In the genomic region with DNA sequence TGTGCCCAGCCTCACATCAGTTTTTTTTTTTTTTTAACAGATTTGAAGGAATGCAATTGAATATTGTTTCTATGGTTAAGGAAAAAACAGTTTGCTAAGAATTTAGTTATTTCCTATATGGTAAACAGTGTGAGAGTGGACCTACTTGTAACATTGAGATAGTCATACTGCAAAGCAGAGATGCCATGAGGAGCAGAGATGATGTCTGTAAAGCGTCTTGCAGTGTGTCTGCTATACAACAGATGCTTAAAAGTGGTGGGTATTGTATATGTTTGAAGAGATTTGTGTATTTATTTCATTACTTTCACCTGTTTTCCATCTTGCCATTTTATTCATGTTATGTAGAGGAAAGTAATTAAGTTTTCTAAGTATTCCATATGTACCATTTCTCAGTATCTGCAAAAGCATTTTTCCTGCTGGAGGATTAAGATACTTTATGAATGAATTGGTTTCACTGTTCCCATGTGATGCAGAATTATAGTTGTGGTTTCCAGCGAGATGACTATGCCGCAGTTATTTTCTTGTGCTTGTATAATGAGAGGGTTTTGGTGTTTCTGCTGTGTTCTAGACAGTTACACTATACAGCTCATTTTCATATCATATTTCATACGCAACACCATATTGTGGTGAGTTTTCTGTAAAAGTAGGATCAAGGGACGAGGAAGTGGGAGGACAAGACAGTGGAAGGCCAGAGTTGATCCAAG, we compare ENCODE assay signal across 12 cellular contexts.
"Had no signal": no experiment of that assay in that cellular context is flagged by ENCODE, and none has a peak within 500 bp of the region (broad histone marks: within the 10 kb centered on the region; RNA-seq: fewer than 3 reads in every experiment).

No MANE protein-coding gene starts in this region.

- H3K27ac Mint-ChIP-seq: activated naive CD4-positive, alpha-beta T cell treated with anti-CD3 and anti-CD28 coated beads, Interleukin-2, amount 10 ng/mL, durations not matched to agents 7 days and 5 days; neural progenitor cell; T-helper 2 cell treated with Interferon-gamma antibody and Interleukin-4, amounts not matched to agents 5 μg/mL and 100 μg/mL, for 36 hours had no signal

- H2AFZ ChIP-seq: neural progenitor cell had no signal

- H3K9me3 Mint-ChIP-seq: activated naive CD4-positive, alpha-beta T cell treated with anti-CD3 and anti-CD28 coated beads, Interleukin-2, amount 10 ng/mL, durations not matched to agents 7 days and 5 days; neural progenitor cell; T-helper 2 cell treated with Interferon-gamma antibody and Interleukin-4, amounts not matched to agents 5 μg/mL and 100 μg/mL, for 36 hours had no signal

- H3K4me1 ChIP-seq: neural progenitor cell, pancreas, sigmoid colon, thyroid gland had no signal

- H3K4me2 ChIP-seq: neural progenitor cell had no signal

- DNase-seq: activated CD4-positive, alpha-beta T cell treated with anti-CD3 and anti-CD28 coated beads, Interleukin-2, amount 50 U/mL, for 48 hours; activated CD4-positive, CD25-positive, alpha-beta regulatory T cell treated with anti-CD3 and anti-CD28 coated beads, Interleukin-2, amount 50 U/mL, for 72 hours; activated naive CD4-positive, alpha-beta T cell treated with anti-CD3 and anti-CD28 coated beads, Interleukin-2, amount 10 ng/mL, durations not matched to agents 7 days and 5 days; kidney glomerular epithelial cell; pancreas; sigmoid colon; stimulated activated CD4-positive, alpha-beta T cell treated with anti-CD3 and anti-CD28 coated beads, Interleukin-12 subunit alpha, Interleukin-12 subunit beta, amount 100 ng/mL, for 4 hours; stimulated activated CD4-positive, alpha-beta T cell treated with anti-CD3 and anti-CD28 coated beads, Interleukin-2, amount 100 ng/mL, for 24 hours; SW 1271; thyroid gland had no signal

- H3K9me3 ChIP-seq: pancreas, sigmoid colon, thyroid gland had no signal

- H3K36me3 Mint-ChIP-seq: activated naive CD4-positive, alpha-beta T cell treated with anti-CD3 and anti-CD28 coated beads, Interleukin-2, amount 10 ng/mL, durations not matched to agents 7 days and 5 days had no signal

- ATAC-seq: pancreas had no signal

- H3K36me3 ChIP-seq: pancreas, sigmoid colon, thyroid gland had no signal

- H3K27ac ChIP-seq: neural progenitor cell, pancreas, sigmoid colon, thyroid gland had no signal

- H3K4me3 Mint-ChIP-seq: activated naive CD4-positive, alpha-beta T cell treated with anti-CD3 and anti-CD28 coated beads, Interleukin-2, amount 10 ng/mL, durations not matched to agents 7 days and 5 days; neural progenitor cell; T-helper 2 cell treated with Interferon-gamma antibody and Interleukin-4, amounts not matched to agents 5 μg/mL and 100 μg/mL, for 36 hours had no signal

- H3K4me3 ChIP-seq: neural progenitor cell, pancreas, sigmoid colon, thyroid gland had no signal

- H3K9ac ChIP-seq: neural progenitor cell had no signal

- H3K27me3 ChIP-seq: neural progenitor cell, pancreas, sigmoid colon, thyroid gland had no signal
